Comparison of ENCODE assay signal across 13 cellular contexts in genomic region chr15:76342046-76342381, GRCh38. TPM values are rescaled to one million over a fixed set of nuclear protein-coding genes. Genes with fewer than 3 reads are reported as not detected.
A peak's percentile ranks its signal among the peaks of the same experiment; 100 is the strongest.
DNase-seq lines count a peak whose midpoint lies in the region; ATAC-seq and TF ChIP-seq lines count a peak whose summit lies in the region.
"Had no signal": no experiment of that assay in that cellular context is flagged by ENCODE, and none has a peak within 500 bp of the region (broad histone marks: within the 10 kb centered on the region; RNA-seq: fewer than 3 reads in every experiment).

No MANE protein-coding gene starts in this region.

- H3K27me3 ChIP-seq in BLaER1 (peaks cover 100% of the 10 kb centered on the region), GM23338 (ENCODE audit: insufficient read depth) (peaks cover 100% of the 10 kb centered on the region), SK-N-SH (ENCODE audit: insufficient read depth) (no peaks in the 10 kb centered on the region)

- H4K20me1 ChIP-seq in BLaER1 = peaks cover 97% of the 10 kb centered on the region
- peaks cover 28% of the 10 kb centered on the region for H4K20me1 ChIP-seq in GM23338 (replicated peaks; ENCODE audit: insufficient read depth)
- 0 out of 2 replicates have a peak, but pooled peaks cover 4% of the 10 kb centered on the region for H4K20me1 ChIP-seq in SK-N-SH (ENCODE audit: insufficient read depth)

- POLR2A ChIA-PET in SK-N-SH (lab: Yijun Ruan, JAX) = no interaction called here

- H3K36me3 ChIP-seq in BLaER1 = peaks cover 10% of the 10 kb centered on the region
- H3K36me3 ChIP-seq in GM23338 (ENCODE audit: insufficient read depth) = no peaks in the 10 kb centered on the region
- peaks cover 0 to 28% of the 10 kb centered on the region in 2 experiments for H3K36me3 ChIP-seq in SK-N-SH (replicated peaks in 1 of 2; ENCODE audit: control insufficient read depth in 1 of 2, insufficient read depth in 2 of 2, low read length in 1 of 2)
- H3K36me3 ChIP-seq: SJSA1 had no signal

- ATAC-seq in GM23338 (no peak), natural killer cell (no peak), HG03159 (IDR thresholded peaks at IDR 0.05; ENCODE audit: unreplicated experiment) (no peak)

- intact Hi-C loops in natural killer cell (cut with micrococcal nuclease) = loop anchor here (5.0 kb wide), 1 partner anchor 55 kb away; no protein-coding TSS in a partner anchor

- CTCF ChIA-PET in SK-N-SH (lab: Yijun Ruan, JAX) = no interaction called here

- H3K4me1 ChIP-seq in BLaER1 = peaks cover 27% of the 10 kb centered on the region
- peaks cover 51% of the 10 kb centered on the region for H3K4me1 ChIP-seq in GM23338 (ENCODE audit: insufficient read depth)
- peaks cover 0 to 19% of the 10 kb centered on the region in 2 experiments; a peak in 2 of 4 replicates for H3K4me1 ChIP-seq in SK-N-SH (ENCODE audit: control insufficient read depth in 1 of 2, insufficient read depth in 2 of 2, low read depth in 1 of 2, low read length in 1 of 2)

- H3K27ac Mint-ChIP-seq in GM23338 (no peak overlapping the region), brain (no peak overlapping the region), natural killer cell (no peak overlapping the region)
- H3K27ac Mint-ChIP-seq: CD14-positive monocyte had no signal

- WGBS in SK-N-SH (ENCODE audit: low lambda C conversion rate) = 97% methylated on average over 20 of the region's 20 CpGs

- H3K9me2 ChIP-seq in GM23338 (ENCODE audit: insufficient read depth) (no peaks in the 10 kb centered on the region), SK-N-SH (no peaks in the 10 kb centered on the region)

- DNase-seq in GM23338 (ENCODE audit: low spot score) (no peak), natural killer cell (no peak), SK-N-SH (no peak), HT-29 (ENCODE audit: low spot score) (no peak), NCI-H1694 (lab: John Stamatoyannopoulos, UW) (no peak)
- DNase-seq: activated CD4-positive, alpha-beta T cell treated with anti-CD3 and anti-CD28 coated beads, Interleukin-2, amount 50 U/mL, for 1 hour; NCI-H524 treated with DMSO at 0.1 percent for 48 hours had no signal

- H3K4me1 Mint-ChIP-seq in GM23338 (peaks cover 43% of the 10 kb centered on the region), brain (peaks cover 55% of the 10 kb centered on the region), natural killer cell (peaks cover 56 to 68% of the 10 kb centered on the region in 2 donors)

- peaks cover 2% of the 10 kb centered on the region; the same call in 1 of the 3 replicates for H3K36me3 Mint-ChIP-seq in GM23338 (ENCODE audit: low read depth)
- H3K36me3 Mint-ChIP-seq in brain = no peaks in the 10 kb centered on the region
- peaks cover 5% of the 10 kb centered on the region for H3K36me3 Mint-ChIP-seq in natural killer cell

- H3K9me3 ChIP-seq in BLaER1 (peaks cover 38% of the 10 kb centered on the region), SK-N-SH (no peaks in the 10 kb centered on the region)
- H3K9me3 ChIP-seq: SJSA1 had no signal

- H3F3A ChIP-seq in GM23338 (replicated peaks; ENCODE audit: low read depth) (peaks cover 9% of the 10 kb centered on the region), SK-N-SH (replicated peaks; ENCODE audit: insufficient read depth) (peaks cover 4% of the 10 kb centered on the region)

- TF ChIP-seq CTCF in GM23338 (conservative IDR thresholded peaks at IDR 0.05; ENCODE audit: low read depth in 2 of 2) (no peak), brain (conservative IDR thresholded peaks at IDR 0.05) (no peak), natural killer cell (IDR thresholded peaks at IDR 0.05) (no peak), SK-N-SH (IDR thresholded peaks at IDR 0.05) (no peak)

- peaks cover 8% of the 10 kb centered on the region for H3K9me3 Mint-ChIP-seq in GM23338
- peaks cover 0 to 5% (median 0%) of the 10 kb centered on the region in 5 experiments for H3K9me3 Mint-ChIP-seq in brain
- no peaks in the 10 kb centered on the region for H3K9me3 Mint-ChIP-seq in natural killer cell

- H3K79me2 ChIP-seq in GM23338 (replicated peaks; ENCODE audit: insufficient read depth) (no peaks in the 10 kb centered on the region), SK-N-SH (ENCODE audit: insufficient read depth) (peaks cover 22% of the 10 kb centered on the region)

- H3K27ac ChIP-seq in BLaER1 = no peak overlapping the region
- no peak overlapping the region for H3K27ac ChIP-seq in GM23338 (ENCODE audit: low read depth)
- no peak overlapping the region for H3K27ac ChIP-seq in SK-N-SH (ENCODE audit: low read depth in 2 of 2, low read length in 1 of 2)
- H3K27ac ChIP-seq: SJSA1 had no signal

- H3K4me3 Mint-ChIP-seq in GM23338 (peak overlapping the region; percentile 68), brain (peak overlapping the region; percentile 67 to 83 (median 71)), natural killer cell (peak overlapping the region; percentile 83)

- H3K9ac ChIP-seq in BLaER1 = no peak overlapping the region
- H3K9ac ChIP-seq in SK-N-SH = no peak overlapping the region

- no peak for TF ChIP-seq EP300 in SK-N-SH (IDR thresholded peaks at IDR 0.05; ENCODE audit: borderline replicate concordance in 1 of 2, low read depth in 1 of 2, low read length in 1 of 2)

- peak overlapping the region; percentile 83 for H3K4me2 ChIP-seq in BLaER1
- H3K4me2 ChIP-seq in GM23338 = peak overlapping the region; percentile 86
- no peak overlapping the region for H3K4me2 ChIP-seq in SK-N-SH

- peak overlapping the region; percentile 59 for H3K4me3 ChIP-seq in BLaER1
- H3K4me3 ChIP-seq in GM23338 = peak overlapping the region; percentile 50
- H3K4me3 ChIP-seq in SK-N-SH (ENCODE audit: low read depth in 2 of 2, low read length in 1 of 2) = no peak overlapping the region
- H3K4me3 ChIP-seq: SJSA1 had no signal

- H2AFZ ChIP-seq in GM23338 (peak overlapping the region; percentile 59; the same call in 1 of the 2 replicates), SK-N-SH (ENCODE audit: low read depth) (no peak overlapping the region)

- H3K27me3 Mint-ChIP-seq in GM23338 (ENCODE audit: insufficient read depth, low read depth, poor library complexity) (peaks cover 94% of the 10 kb centered on the region), brain (peaks cover 96% of the 10 kb centered on the region), natural killer cell (ENCODE audit: low read depth in 2 of 2) (peaks cover 62 to 64% of the 10 kb centered on the region in 2 donors)

- no peak for TF ChIP-seq RAD21 in SK-N-SH (IDR thresholded peaks at IDR 0.05; ENCODE audit: low read length)

TF ChIP-seq in GM23338, 12 proteins besides CTCF, POLR2A, EP300 and RAD21:
- no peak for TF ChIP-seq JUNB (IDR thresholded peaks at IDR 0.05; ENCODE audit: unreplicated experiment)
- peak; percentile 43 for TF ChIP-seq EZH2phosphoT487 (IDR thresholded peaks at IDR 0.05; ENCODE audit: unreplicated experiment)
TF ChIP-seq in GM23338: peak in this region for 1.

TF ChIP-seq in SK-N-SH, 30 proteins besides CTCF, POLR2A, EP300 and RAD21:
- no peak for TF ChIP-seq POLR2AphosphoS5 (IDR thresholded peaks at IDR 0.05; ENCODE audit: low read depth, low read length)
- no peak for TF ChIP-seq TEAD4 (IDR thresholded peaks at IDR 0.05; ENCODE audit: borderline replicate concordance, insufficient read depth)
- no peak for TF ChIP-seq REST (IDR thresholded peaks at IDR 0.05; ENCODE audit: low read depth, low read length)
- no peak for TF ChIP-seq NFIC (IDR thresholded peaks at IDR 0.05; ENCODE audit: borderline replicate concordance)

RNA-seq across cellular contexts. Expression of gene ISL2, which starts 5.4 kb away (rescaled TPM):
- 2.2 and 2.7 TPM in 2 replicates for total RNA-seq in GM23338 (2014; rRNA removed; shearing (Covaris generic))
- polyA plus RNA-seq in GM23338 (2016; fragmentation: Nextera tagmentation; extraction: Ambion mirVana) (0.65 and 1.0 TPM in 2 replicates), brain (ENCODE audit: insufficient read depth, low read depth, low replicate concordance) (4.7 TPM), SK-N-SH (2012; rRNA removed) (3.5 and 6.0 TPM in 2 replicates)
- total RNA-seq in natural killer cell = not detected
- polyA plus RNA-seq in SK-N-SH (2012; cell fraction: cytosol; rRNA removed) = 2.2 and 3.2 TPM in 2 replicates
- polyA plus RNA-seq in SK-N-SH (2012; cell fraction: nucleus; rRNA removed) = 23.1 and 25.6 TPM in 2 replicates
- 1.2 and 3.4 TPM in 2 replicates for total RNA-seq in HT-29 (2014; rRNA removed; shearing (Covaris generic))
- total RNA-seq: temporal lobe had no signal

RNA-seq across cellular contexts. Expression of gene ETFA, which starts 30.7 kb away (rescaled TPM):
- 52.9 and 62.3 TPM in 2 replicates for total RNA-seq in GM23338 (2014; rRNA removed; shearing (Covaris generic))
- polyA plus RNA-seq in GM23338 (2016; fragmentation: Nextera tagmentation; extraction: Ambion mirVana) (61.7 and 69.1 TPM in 2 replicates), brain (ENCODE audit: insufficient read depth, low read depth, low replicate concordance) (87.7 TPM), SK-N-SH (2012; rRNA removed) (122 and 164 TPM in 2 replicates)
- 10 to 100 TPM; 71.9 to 93.1 (median 79.8) TPM for total RNA-seq in natural killer cell
- polyA plus RNA-seq in SK-N-SH (2012; cell fraction: cytosol; rRNA removed) = 172 and 191 TPM in 2 replicates
- polyA plus RNA-seq in SK-N-SH (2012; cell fraction: nucleus; rRNA removed) = 45.2 and 94.3 TPM in 2 replicates
- total RNA-seq in HT-29 (2014; rRNA removed; shearing (Covaris generic)) = 154 and 157 TPM in 2 replicates

Comparison
In these comparisons a context has a peak if more than half of its experiments do, and no peak if none do; other contexts are left out.
1. H3K4me3 ChIP-seq: peak in BLaER1 (single experiment) and GM23338 (single experiment); none in SK-N-SH (0 of 2).
2. Peak in every context shown above with its lines, with median percentiles within 50 percentile points of each other: H3K4me3 Mint-ChIP-seq.